25 cellular contexts compared by ENCODE assay signal in genomic region chr4:100539706-100540105, GRCh38. TPM values are rescaled to one million over a fixed set of nuclear protein-coding genes. Genes with fewer than 3 reads are reported as not detected.
DNase-seq lines count a peak whose midpoint lies in the region; ATAC-seq and TF ChIP-seq lines count a peak whose summit lies in the region.
"Had no signal": no experiment of that assay in that cellular context is flagged by ENCODE, and none has a peak within 500 bp of the region (broad histone marks: within the 10 kb centered on the region; RNA-seq: fewer than 3 reads in every experiment).

No MANE protein-coding gene starts in this region.

- H3K4me3 ChIP-seq in OCI-LY7 (ENCODE audit: low read depth, low read length, poor library complexity, severe bottlenecking) (no peak overlapping the region), trophoblast cell (ENCODE audit: low read depth, low read length) (no peak overlapping the region), mammary epithelial cell (replicated peaks in 1 of 3; ENCODE audit: insufficient read depth in 1 of 3, low read depth in 2 of 3, low read length in 3 of 3) (no peak overlapping the region)
- H3K4me3 ChIP-seq: colonic mucosa, GM23248, heart left ventricle, neural progenitor cell, prostate gland, thyroid gland had no signal

- H3K4ac ChIP-seq in trophoblast cell (ENCODE audit: low read depth, low read length), result no peak overlapping the region

- H3K9ac ChIP-seq in trophoblast cell (ENCODE audit: low read length), result no peak overlapping the region
- no peak overlapping the region for H3K9ac ChIP-seq in mammary epithelial cell (ENCODE audit: insufficient read depth, low read length)
- H3K9ac ChIP-seq: GM23248, neural progenitor cell had no signal

- H2BK5ac ChIP-seq in trophoblast cell (ENCODE audit: low read depth, low read length, poor library complexity), result no peak overlapping the region

- no peak overlapping the region for H3K27ac Mint-ChIP-seq in stimulated activated naive CD8-positive, alpha-beta T cell treated with anti-CD3 and anti-CD28 coated beads, Interleukin-15, amount 100 ng/mL, for 72 hours
- no peak overlapping the region for H3K27ac Mint-ChIP-seq in activated naive CD8-positive, alpha-beta T cell treated with anti-CD3 and anti-CD28 coated beads, Interleukin-2, amount 50 U/mL, for 24 hours
- H3K27ac Mint-ChIP-seq in stimulated activated effector memory CD8-positive, alpha-beta T cell treated with anti-CD3 and anti-CD28 coated beads, Interleukin-12 subunit alpha, Interleukin-12 subunit beta, amount 100 ng/mL, for 72 hours, result no peak overlapping the region
- H3K27ac Mint-ChIP-seq: activated T-helper 1 cell treated with anti-CD3 and anti-CD28 coated beads, Interleukin-12 subunit alpha, Interleukin-12 subunit beta, Interleukin-2, Interleukin-4 antibody, amounts not matched to agents 30 ng/mL and 10 ng/mL and 1 ng/mL, durations not matched to agents 14 hours and 24 hours and 36 hours; neural progenitor cell; WTC11 had no signal

- H3K36me3 ChIP-seq in OCI-LY7 (ENCODE audit: insufficient read depth, low read length), result no peaks in the 10 kb centered on the region
- H3K36me3 ChIP-seq in trophoblast cell (ENCODE audit: control insufficient read depth in 1 of 2, insufficient read depth in 2 of 2, low read length in 2 of 2), result no peaks in the 10 kb centered on the region
- H3K36me3 ChIP-seq in mammary epithelial cell (ENCODE audit: insufficient read depth, low read length), result no peaks in the 10 kb centered on the region
- H3K36me3 ChIP-seq: brain microvascular endothelial cell, colonic mucosa, heart left ventricle, neural progenitor cell, prostate gland, thyroid gland had no signal

- H2AK5ac ChIP-seq in trophoblast cell (ENCODE audit: low read length), result no peak overlapping the region

- H3K23ac ChIP-seq in trophoblast cell (ENCODE audit: low read length), result no peak overlapping the region

- H4K91ac ChIP-seq in trophoblast cell (ENCODE audit: low read depth, low read length), result no peak overlapping the region

- no peaks in the 10 kb centered on the region for H4K20me1 ChIP-seq in OCI-LY7 (ENCODE audit: insufficient read depth, low read length)
- H4K20me1 ChIP-seq in mammary epithelial cell (ENCODE audit: insufficient read depth, low read length), result no peaks in the 10 kb centered on the region

- intact Hi-C loops in OCI-LY7 (cut with micrococcal nuclease; ENCODE audit: unreplicated experiment) (no loop called here), mammary epithelial cell (cut with micrococcal nuclease) (loop anchor here (10.0 kb wide), 1 partner anchor 115 kb away; no protein-coding TSS in a partner anchor)

- BruUV-seq in OCI-LY7 (replicated peaks; lab: Mats Ljungman, UMichigan) (no TSS peak), mammary epithelial cell (replicated peaks; lab: Mats Ljungman, UMichigan) (no TSS peak)

- DNase-seq in stimulated activated naive CD8-positive, alpha-beta T cell treated with anti-CD3 and anti-CD28 coated beads, Interleukin-15, amount 100 ng/mL, for 72 hours, result no peak
- DNase-seq in stimulated activated naive CD8-positive, alpha-beta T cell treated with anti-CD3 and anti-CD28 coated beads, Interleukin-15, Interleukin-2, amounts not matched to agents 100 U/mL and 50 U/mL, for 24 hours, result no peak
- DNase-seq in OCI-LY7 (ENCODE audit: low spot score) (no peak), trophoblast cell (no peak), mammary epithelial cell (no peak)
- DNase-seq in activated naive CD8-positive, alpha-beta T cell treated with anti-CD3 and anti-CD28 coated beads, Interleukin-2, amount 50 U/mL, for 24 hours, result no peak
- DNase-seq in stimulated activated effector memory CD8-positive, alpha-beta T cell treated with anti-CD3 and anti-CD28 coated beads, Interleukin-12 subunit alpha, Interleukin-12 subunit beta, amount 100 ng/mL, for 72 hours (ENCODE audit: low spot score in 2 of 2), result no peak
- DNase-seq in effector CD8-positive, alpha-beta T cell (lab: John Stamatoyannopoulos, UW), result no peak
- DNase-seq: brain microvascular endothelial cell; C1 segment of cervical spinal cord; colonic mucosa; GM23248; heart left ventricle; left ventricle myocardium superior; NCI-H1105 treated with DMSO at 0.1 percent for 48 hours; NCI-H2081 treated with DMSO at 0.1 percent for 48 hours; NCI-H524 treated with DMSO at 0.1 percent for 48 hours; stimulated activated naive CD4-positive, alpha-beta T cell; thyroid gland had no signal

- H3K18ac ChIP-seq in trophoblast cell (ENCODE audit: low read length), result no peak overlapping the region

- H4K8ac ChIP-seq in trophoblast cell (ENCODE audit: low read depth, low read length), result no peak overlapping the region

- H2BK120ac ChIP-seq in trophoblast cell (ENCODE audit: insufficient read depth, low read length, poor library complexity), result no peak overlapping the region

- TF ChIP-seq CTCF in OCI-LY7 (conservative IDR thresholded peaks at IDR 0.05; ENCODE audit: low read length) (no peak), mammary epithelial cell (conservative IDR thresholded peaks at IDR 0.05 in 1 of 2, IDR thresholded peaks at IDR 0.05 in 1 of 2; ENCODE audit: extremely low read depth in 1 of 2, insufficient read depth in 1 of 2, low read depth in 1 of 2, low read length in 2 of 2) (no peak)

- no peaks in the 10 kb centered on the region for H3K4me1 Mint-ChIP-seq in stimulated activated naive CD8-positive, alpha-beta T cell treated with anti-CD3 and anti-CD28 coated beads, Interleukin-15, amount 100 ng/mL, for 72 hours
- H3K4me1 Mint-ChIP-seq in activated naive CD8-positive, alpha-beta T cell treated with anti-CD3 and anti-CD28 coated beads, Interleukin-2, amount 50 U/mL, for 24 hours, result no peaks in the 10 kb centered on the region
- no peaks in the 10 kb centered on the region for H3K4me1 Mint-ChIP-seq in stimulated activated effector memory CD8-positive, alpha-beta T cell treated with anti-CD3 and anti-CD28 coated beads, Interleukin-12 subunit alpha, Interleukin-12 subunit beta, amount 100 ng/mL, for 72 hours
- H3K4me1 Mint-ChIP-seq: neural progenitor cell had no signal

- H3K27me3 ChIP-seq in trophoblast cell (ENCODE audit: insufficient read depth, low read length), result no peaks in the 10 kb centered on the region
- peaks cover 4% of the 10 kb centered on the region for H3K27me3 ChIP-seq in mammary epithelial cell (ENCODE audit: insufficient read depth, low read length)
- H3K27me3 ChIP-seq: brain microvascular endothelial cell, colonic mucosa, heart left ventricle, neural progenitor cell, thyroid gland had no signal

- dilution Hi-C loops in mammary epithelial cell (cut with HindIII; ENCODE audit: low sequenced_read_pairs), result no loop called here

- H3K79me2 ChIP-seq in OCI-LY7 (ENCODE audit: insufficient read depth, low read depth, low read length) (no peaks in the 10 kb centered on the region), trophoblast cell (ENCODE audit: control insufficient read depth, insufficient read depth, low read length, poor library complexity) (no peaks in the 10 kb centered on the region), mammary epithelial cell (ENCODE audit: insufficient read depth, low read length) (no peaks in the 10 kb centered on the region)

- peaks cover 8% of the 10 kb centered on the region for H3K27me3 Mint-ChIP-seq in stimulated activated naive CD8-positive, alpha-beta T cell treated with anti-CD3 and anti-CD28 coated beads, Interleukin-15, amount 100 ng/mL, for 72 hours
- H3K27me3 Mint-ChIP-seq in activated naive CD8-positive, alpha-beta T cell treated with anti-CD3 and anti-CD28 coated beads, Interleukin-2, amount 50 U/mL, for 24 hours, result peaks cover 4% of the 10 kb centered on the region

- H3K4me3 Mint-ChIP-seq in stimulated activated naive CD8-positive, alpha-beta T cell treated with anti-CD3 and anti-CD28 coated beads, Interleukin-15, amount 100 ng/mL, for 72 hours, result no peak overlapping the region
- no peak overlapping the region for H3K4me3 Mint-ChIP-seq in activated naive CD8-positive, alpha-beta T cell treated with anti-CD3 and anti-CD28 coated beads, Interleukin-2, amount 50 U/mL, for 24 hours
- no peak overlapping the region for H3K4me3 Mint-ChIP-seq in stimulated activated effector memory CD8-positive, alpha-beta T cell treated with anti-CD3 and anti-CD28 coated beads, Interleukin-12 subunit alpha, Interleukin-12 subunit beta, amount 100 ng/mL, for 72 hours
- H3K4me3 Mint-ChIP-seq: activated T-helper 1 cell treated with anti-CD3 and anti-CD28 coated beads, Interleukin-12 subunit alpha, Interleukin-12 subunit beta, Interleukin-2, Interleukin-4 antibody, amounts not matched to agents 30 ng/mL and 10 ng/mL and 1 ng/mL, durations not matched to agents 14 hours and 24 hours and 36 hours; neural progenitor cell; WTC11 had no signal

- H3K9me2 ChIP-seq in OCI-LY7 (ENCODE audit: insufficient read depth, low read length), result no peaks in the 10 kb centered on the region

- POLR2A ChIA-PET in OCI-LY7 (lab: Charles Lee), result no interaction called here

- no CpG with 5 or more reads among the region's 4 CpGs for WGBS in trophoblast cell (ENCODE audit: extremely low coverage, insufficient coverage, insufficient read length)
- WGBS in mammary epithelial cell (ENCODE audit: low coverage, missing lambda C conversion rate), result 73% methylated on average over 4 of the region's 4 CpGs

- H3K36me3 Mint-ChIP-seq in activated naive CD8-positive, alpha-beta T cell treated with anti-CD3 and anti-CD28 coated beads, Interleukin-2, amount 50 U/mL, for 24 hours (ENCODE audit: low read depth), result no peaks in the 10 kb centered on the region
- no peaks in the 10 kb centered on the region for H3K36me3 Mint-ChIP-seq in stimulated activated effector memory CD8-positive, alpha-beta T cell treated with anti-CD3 and anti-CD28 coated beads, Interleukin-12 subunit alpha, Interleukin-12 subunit beta, amount 100 ng/mL, for 72 hours
- H3K36me3 Mint-ChIP-seq: neural progenitor cell, WTC11 had no signal

- H3K4me1 ChIP-seq in OCI-LY7 (ENCODE audit: insufficient read depth, low read length, poor library complexity, severe bottlenecking) (no peaks in the 10 kb centered on the region), trophoblast cell (ENCODE audit: control insufficient read depth in 1 of 2, insufficient read depth in 2 of 2, low read length in 2 of 2) (no peaks in the 10 kb centered on the region), mammary epithelial cell (ENCODE audit: insufficient read depth, low read length) (no peaks in the 10 kb centered on the region)
- H3K4me1 ChIP-seq: colonic mucosa, neural progenitor cell, prostate gland, thyroid gland had no signal

- in situ Hi-C loops in mammary epithelial cell (cut with MboI; ENCODE audit: low sequenced_read_pairs in 2 of 2), result no loop called here

- H3K14ac ChIP-seq in trophoblast cell (ENCODE audit: low read length), result no peak overlapping the region

- peak overlapping the region; percentile 33 for H3K27ac ChIP-seq in OCI-LY7 (ENCODE audit: low read depth, low read length, poor library complexity, severe bottlenecking)
- H3K27ac ChIP-seq in trophoblast cell (ENCODE audit: low read depth, low read length), result no peak overlapping the region
- H3K27ac ChIP-seq in mammary epithelial cell (ENCODE audit: insufficient read depth, low read depth, low read length), result no peak overlapping the region
- H3K27ac ChIP-seq: brain microvascular endothelial cell, colonic mucosa, GM23248, heart left ventricle, neural progenitor cell, prostate gland, thyroid gland had no signal

- H3K9me3 ChIP-seq in OCI-LY7 (ENCODE audit: low read length) (no peaks in the 10 kb centered on the region), trophoblast cell (ENCODE audit: insufficient read depth, low read depth, low read length) (peaks cover 1% of the 10 kb centered on the region), mammary epithelial cell (replicated peaks; ENCODE audit: insufficient read depth, low read length) (no peaks in the 10 kb centered on the region)
- H3K9me3 ChIP-seq: colonic mucosa, prostate gland, thyroid gland had no signal

- peak; percentile 78 for ATAC-seq in stimulated activated naive CD8-positive, alpha-beta T cell treated with anti-CD3 and anti-CD28 coated beads, Interleukin-15, amount 100 ng/mL, for 72 hours
- no peak for ATAC-seq in stimulated activated naive CD8-positive, alpha-beta T cell treated with anti-CD3 and anti-CD28 coated beads, Interleukin-15, Interleukin-2, amounts not matched to agents 100 U/mL and 50 U/mL, for 24 hours
- ATAC-seq in activated naive CD8-positive, alpha-beta T cell treated with anti-CD3 and anti-CD28 coated beads, Interleukin-2, amount 50 U/mL, for 24 hours, result peak; percentile 69
- peak; percentile 81 for ATAC-seq in stimulated activated effector memory CD8-positive, alpha-beta T cell treated with anti-CD3 and anti-CD28 coated beads, Interleukin-12 subunit alpha, Interleukin-12 subunit beta, amount 100 ng/mL, for 72 hours
- ATAC-seq: left ventricle myocardium superior, WTC11 had no signal

- no peaks in the 10 kb centered on the region for H3K9me3 Mint-ChIP-seq in stimulated activated naive CD8-positive, alpha-beta T cell treated with anti-CD3 and anti-CD28 coated beads, Interleukin-15, amount 100 ng/mL, for 72 hours
- H3K9me3 Mint-ChIP-seq in activated naive CD8-positive, alpha-beta T cell treated with anti-CD3 and anti-CD28 coated beads, Interleukin-2, amount 50 U/mL, for 24 hours, result no peaks in the 10 kb centered on the region
- H3K9me3 Mint-ChIP-seq in stimulated activated effector memory CD8-positive, alpha-beta T cell treated with anti-CD3 and anti-CD28 coated beads, Interleukin-12 subunit alpha, Interleukin-12 subunit beta, amount 100 ng/mL, for 72 hours, result no peaks in the 10 kb centered on the region
- H3K9me3 Mint-ChIP-seq: activated T-helper 1 cell treated with anti-CD3 and anti-CD28 coated beads, Interleukin-12 subunit alpha, Interleukin-12 subunit beta, Interleukin-2, Interleukin-4 antibody, amounts not matched to agents 30 ng/mL and 10 ng/mL and 1 ng/mL, durations not matched to agents 14 hours and 24 hours and 36 hours had no signal

- H4K12ac ChIP-seq in trophoblast cell (ENCODE audit: low read depth, low read length), result no peak overlapping the region

- CTCF ChIA-PET in OCI-LY7 (lab: Charles Lee; ENCODE audit: unreplicated experiment), result no interaction called here
- CTCF ChIA-PET in mammary epithelial cell (lab: Charles Lee; ENCODE audit: low non-redundant PET), result no interaction called here

- peak overlapping the region; percentile 15; the same call in 1 of the 2 replicates for H3K4me2 ChIP-seq in OCI-LY7 (ENCODE audit: low read length)
- H3K4me2 ChIP-seq in trophoblast cell (ENCODE audit: low read length), result no peak overlapping the region
- H3K4me2 ChIP-seq in mammary epithelial cell (ENCODE audit: insufficient read depth, low read depth, low read length), result no peak overlapping the region
- H3K4me2 ChIP-seq: neural progenitor cell had no signal

- no peak overlapping the region for H2AFZ ChIP-seq in OCI-LY7 (ENCODE audit: low read length)
- H2AFZ ChIP-seq in trophoblast cell (ENCODE audit: insufficient read depth, low read length, poor library complexity), result no peak overlapping the region
- H2AFZ ChIP-seq in mammary epithelial cell (ENCODE audit: low read depth, low read length), result no peak overlapping the region
- H2AFZ ChIP-seq: GM23248, neural progenitor cell had no signal

- H2BK12ac ChIP-seq in trophoblast cell (ENCODE audit: low read length), result no peak overlapping the region

- no peaks in the 10 kb centered on the region for H3K79me1 ChIP-seq in trophoblast cell (ENCODE audit: low read length)

RNA-seq across cellular contexts. Expression of gene EMCN, which starts 21.9 kb away (rescaled TPM):
- total RNA-seq in OCI-LY7 (2014; rRNA removed; shearing (Covaris generic)), result not detected in 2 replicates
- not detected in 2 replicates for total RNA-seq in OCI-LY7 (2022)
- 0.01 and 0.05 TPM in 2 replicates for polyA plus RNA-seq in trophoblast cell (2013)
- not detected for total RNA-seq in mammary epithelial cell
- polyA plus RNA-seq in mammary epithelial cell, result not detected
- polyA minus RNA-seq in mammary epithelial cell, result not detected
- total RNA-seq: activated T-helper 1 cell treated with anti-CD3 and anti-CD28 coated beads, Interleukin-12 subunit alpha, Interleukin-12 subunit beta, Interleukin-2, Interleukin-4 antibody, amounts not matched to agents 30 ng/mL and 10 ng/mL and 1 ng/mL, durations not matched to agents 14 hours and 24 hours and 36 hours; HT-29; LHCN-M2; WTC11 had no signal
